In genomic region chr20:17504326-17504897, GRCh38 we compare ENCODE assay signal across 8 cellular contexts. TPM values are rescaled to one million over a fixed set of nuclear protein-coding genes. Genes with fewer than 3 reads are reported as not detected.
DNase-seq lines count a peak whose midpoint lies in the region; ATAC-seq and TF ChIP-seq lines count a peak whose summit lies in the region.

No MANE protein-coding gene starts in this region.

- CTCF ChIA-PET in activated CD4-positive, alpha-beta memory T cell treated with anti-CD3 and anti-CD28 coated beads, Interleukin-2, amount 10 ng/mL, durations not matched to agents 7 days and 5 days (lab: Charles Lee): interaction anchor here (0.6 to 3.5 kb wide), 33 partner anchors 9 to 493 kb away, joined by 3 to 77 read pairs (median 4); partner anchors contain the start of genes BFSP1, DSTN and RRBP1

- H3K4me1 ChIP-seq in heart left ventricle: peaks cover 0 to 19% (median 5%) of the 10 kb centered on the region in 12 donors

- H3K27me3 ChIP-seq in heart left ventricle: no peaks in the 10 kb centered on the region

- DNase-seq in activated CD4-positive, alpha-beta memory T cell treated with anti-CD3 and anti-CD28 coated beads, Interleukin-2, amount 10 ng/mL, durations not matched to agents 7 days and 5 days: peak; percentile 47
- no peak for DNase-seq in heart left ventricle
- DNase-seq in stimulated activated naive CD8-positive, alpha-beta T cell treated with anti-CD3 and anti-CD28 coated beads, Interleukin-15, amount 100 ng/mL, for 72 hours: peak; percentile 20 to 24
- no peak for DNase-seq in NCI-H446 treated with DMSO at 0.1 percent for 48 hours (lab: John Stamatoyannopoulos, UW)

- peaks cover 6% of the 10 kb centered on the region for H3K27me3 Mint-ChIP-seq in activated CD4-positive, alpha-beta memory T cell treated with anti-CD3 and anti-CD28 coated beads, Interleukin-2, amount 10 ng/mL, durations not matched to agents 7 days and 5 days
- peaks cover 30% of the 10 kb centered on the region for H3K27me3 Mint-ChIP-seq in stimulated activated naive CD8-positive, alpha-beta T cell treated with anti-CD3 and anti-CD28 coated beads, Interleukin-15, amount 100 ng/mL, for 72 hours

- 24 to 34% (median 27%) methylated on average over 17 of the region's 17 CpGs for WGBS in heart left ventricle, 4 donors

- peak; percentile 19 for ATAC-seq in GM18511 (IDR thresholded peaks at IDR 0.05; ENCODE audit: unreplicated experiment)
- ATAC-seq in HG02870 (IDR thresholded peaks at IDR 0.05; ENCODE audit: unreplicated experiment): peak; percentile 2
- ATAC-seq in heart left ventricle: peak; percentile 27 to 70 (median 60)
- peak; percentile 10 for ATAC-seq in stimulated activated naive CD8-positive, alpha-beta T cell treated with anti-CD3 and anti-CD28 coated beads, Interleukin-15, amount 100 ng/mL, for 72 hours
- ATAC-seq in HG03139 (IDR thresholded peaks at IDR 0.05; ENCODE audit: unreplicated experiment): no peak
- ATAC-seq in HG03108 (IDR thresholded peaks at IDR 0.05; ENCODE audit: unreplicated experiment): no peak

- no peaks in the 10 kb centered on the region for H3K9me3 ChIP-seq in heart left ventricle

- peaks cover 7% of the 10 kb centered on the region for H3K36me3 Mint-ChIP-seq in activated CD4-positive, alpha-beta memory T cell treated with anti-CD3 and anti-CD28 coated beads, Interleukin-2, amount 10 ng/mL, durations not matched to agents 7 days and 5 days (ENCODE audit: low read depth)

- peaks cover 66% of the 10 kb centered on the region for H3K4me1 Mint-ChIP-seq in activated CD4-positive, alpha-beta memory T cell treated with anti-CD3 and anti-CD28 coated beads, Interleukin-2, amount 10 ng/mL, durations not matched to agents 7 days and 5 days
- H3K4me1 Mint-ChIP-seq in stimulated activated naive CD8-positive, alpha-beta T cell treated with anti-CD3 and anti-CD28 coated beads, Interleukin-15, amount 100 ng/mL, for 72 hours: peaks cover 40% of the 10 kb centered on the region

- POLR2A ChIA-PET in activated CD4-positive, alpha-beta memory T cell treated with anti-CD3 and anti-CD28 coated beads, Interleukin-2, amount 10 ng/mL, durations not matched to agents 7 days and 5 days (lab: Charles Lee): interaction anchor here (0.8 to 4.2 kb wide), 18 partner anchors 23 to 1003 kb away, joined by 3 to 71 read pairs (median 8); partner anchors contain the start of genes BFSP1, DSTN, DZANK1 and KAT14

- H3K4me3 Mint-ChIP-seq in activated CD4-positive, alpha-beta memory T cell treated with anti-CD3 and anti-CD28 coated beads, Interleukin-2, amount 10 ng/mL, durations not matched to agents 7 days and 5 days: peak overlapping the region; percentile 79
- H3K4me3 Mint-ChIP-seq in stimulated activated naive CD8-positive, alpha-beta T cell treated with anti-CD3 and anti-CD28 coated beads, Interleukin-15, amount 100 ng/mL, for 72 hours: peak overlapping the region; percentile 89 to 91

- peak overlapping the region in 1 of 12 donors; percentile 54 for H3K27ac ChIP-seq in heart left ventricle

- H3K9me3 Mint-ChIP-seq in activated CD4-positive, alpha-beta memory T cell treated with anti-CD3 and anti-CD28 coated beads, Interleukin-2, amount 10 ng/mL, durations not matched to agents 7 days and 5 days: no peaks in the 10 kb centered on the region
- no peaks in the 10 kb centered on the region for H3K9me3 Mint-ChIP-seq in stimulated activated naive CD8-positive, alpha-beta T cell treated with anti-CD3 and anti-CD28 coated beads, Interleukin-15, amount 100 ng/mL, for 72 hours

- TF ChIP-seq CTCF in heart left ventricle (IDR thresholded peaks at IDR 0.05): no peak

- peak overlapping the region; percentile 93 for H3K27ac Mint-ChIP-seq in activated CD4-positive, alpha-beta memory T cell treated with anti-CD3 and anti-CD28 coated beads, Interleukin-2, amount 10 ng/mL, durations not matched to agents 7 days and 5 days
- H3K27ac Mint-ChIP-seq in stimulated activated naive CD8-positive, alpha-beta T cell treated with anti-CD3 and anti-CD28 coated beads, Interleukin-15, amount 100 ng/mL, for 72 hours: peak overlapping the region; percentile 57 to 89

- no peak for TF ChIP-seq POLR2A in heart left ventricle (IDR thresholded peaks at IDR 0.05)

- H3K4me3 ChIP-seq in heart left ventricle: peak overlapping the region in 11 of 12 donors; percentile 26 to 65 (median 57)

- intact Hi-C loops in heart left ventricle (cut with DNase I): loop anchor here in 9 of 10 donors (1.0 to 10.0 kb wide), 9 partner anchors 113 to 773 kb away; partner anchors contain the start of genes KAT14 (in 1 of the 9) and PET117 (in 1 of the 9)

- no peaks in the 10 kb centered on the region for H3K36me3 ChIP-seq in heart left ventricle

RNA-seq across cellular contexts. Expression of gene BFSP1, which starts 26.8 kb away (rescaled TPM):
- total RNA-seq in activated CD4-positive, alpha-beta memory T cell treated with anti-CD3 and anti-CD28 coated beads, Interleukin-2, amount 10 ng/mL, durations not matched to agents 7 days and 5 days: 1 to 10 TPM; 2.7 to 3.2 TPM
- total RNA-seq in heart left ventricle: 1 to 10 TPM in 3 of 9 donors, under 1 TPM in 6; 0.13 to 1.4 (median 0.71) TPM
- polyA plus RNA-seq in heart left ventricle: under 1 TPM; 0.11 to 0.30 TPM

Comparison
In these comparisons a context has a peak if more than half of its experiments do, and no peak if none do; other contexts are left out.
1. ATAC-seq: peak in GM18511 (single experiment), HG02870 (single experiment), heart left ventricle (4 of 4) and stimulated activated naive CD8-positive, alpha-beta T cell treated with anti-CD3 and anti-CD28 coated beads, Interleukin-15, amount 100 ng/mL, for 72 hours (single experiment); none in HG03139 (single experiment) and HG03108 (single experiment).
2. DNase-seq: peak in activated CD4-positive, alpha-beta memory T cell treated with anti-CD3 and anti-CD28 coated beads, Interleukin-2, amount 10 ng/mL, durations not matched to agents 7 days and 5 days (single experiment) and stimulated activated naive CD8-positive, alpha-beta T cell treated with anti-CD3 and anti-CD28 coated beads, Interleukin-15, amount 100 ng/mL, for 72 hours (2 of 2); none in heart left ventricle (0 of 5) and NCI-H446 treated with DMSO at 0.1 percent for 48 hours (single experiment).